ENCODE assay signal across 15 cellular contexts in genomic region chr6:49666930-49667369, GRCh38. TPM values are rescaled to one million over a fixed set of nuclear protein-coding genes. Genes with fewer than 3 reads are reported as not detected.
DNase-seq lines count a peak whose midpoint lies in the region; ATAC-seq, FAIRE-seq and TF ChIP-seq lines count a peak whose summit lies in the region.
"Had no signal": no experiment of that assay in that cellular context is flagged by ENCODE, and none has a peak within 500 bp of the region (broad histone marks: within the 10 kb centered on the region; RNA-seq: fewer than 3 reads in every experiment).

No MANE protein-coding gene starts in this region.

- H2AFZ ChIP-seq in PC-3 (ENCODE audit: low read length) (no peak overlapping the region), trophoblast cell (ENCODE audit: insufficient read depth, low read length, poor library complexity) (no peak overlapping the region)

- H3K4ac ChIP-seq in trophoblast cell (ENCODE audit: low read depth, low read length), result no peak overlapping the region

- no peak for ATAC-seq in PC-3
- no peak for ATAC-seq in activated CD4-positive, CD25-positive, alpha-beta regulatory T cell treated with anti-CD3 and anti-CD28 coated beads, Interleukin-2, amount 50 U/mL, for 24 hours

- H3K27ac ChIP-seq in PC-3 (ENCODE audit: low read length) (no peak overlapping the region), VCaP (peak overlapping the region; percentile 89), trophoblast cell (ENCODE audit: low read depth, low read length) (no peak overlapping the region)
- H3K27ac ChIP-seq: SJCRH30 had no signal

- H3K4me2 ChIP-seq in PC-3 (ENCODE audit: low read length), result peak overlapping the region; percentile 48
- no peak overlapping the region for H3K4me2 ChIP-seq in trophoblast cell (ENCODE audit: low read length)

- TF ChIP-seq CTCF in PC-3 (conservative IDR thresholded peaks at IDR 0.05; ENCODE audit: low read depth, low read length) (no peak), VCaP (conservative IDR thresholded peaks at IDR 0.05) (no peak)

- H3K27me3 ChIP-seq in PC-3 (ENCODE audit: low read length) (no peaks in the 10 kb centered on the region), trophoblast cell (ENCODE audit: insufficient read depth, low read length) (no peaks in the 10 kb centered on the region)
- H3K27me3 ChIP-seq: SJCRH30 had no signal

- WGBS in trophoblast cell (ENCODE audit: extremely low coverage, insufficient coverage, insufficient read length), result no CpG with 5 or more reads among the region's 1 CpG

- peak overlapping the region; percentile 83 for H2BK120ac ChIP-seq in trophoblast cell (ENCODE audit: insufficient read depth, low read length, poor library complexity)

- no peak overlapping the region for H4K12ac ChIP-seq in trophoblast cell (ENCODE audit: low read depth, low read length)

- peak overlapping the region; percentile 76 for H2BK12ac ChIP-seq in trophoblast cell (ENCODE audit: low read length)

- no peak overlapping the region for H3K14ac ChIP-seq in trophoblast cell (ENCODE audit: low read length)

- no peak overlapping the region for H2BK5ac ChIP-seq in trophoblast cell (ENCODE audit: low read depth, low read length, poor library complexity)

- no peaks in the 10 kb centered on the region for H4K20me1 ChIP-seq in PC-3 (ENCODE audit: low read length)

- H3K9me3 ChIP-seq in PC-3 (ENCODE audit: low read length), result no peaks in the 10 kb centered on the region
- H3K9me3 ChIP-seq in trophoblast cell (ENCODE audit: insufficient read depth, low read depth, low read length), result no peaks in the 10 kb centered on the region
- H3K9me3 ChIP-seq: SJCRH30 had no signal

- H3K4me3 ChIP-seq in PC-3 (ENCODE audit: low read length) (no peak overlapping the region), trophoblast cell (ENCODE audit: low read depth, low read length) (no peak overlapping the region)
- H3K4me3 ChIP-seq: SJCRH30 had no signal

- no peak overlapping the region for H2AK5ac ChIP-seq in trophoblast cell (ENCODE audit: low read length)

- H3K18ac ChIP-seq in trophoblast cell (ENCODE audit: low read length), result no peak overlapping the region

- H3K36me3 ChIP-seq in PC-3 (ENCODE audit: low read depth, low read length) (no peaks in the 10 kb centered on the region), trophoblast cell (ENCODE audit: control insufficient read depth in 1 of 2, insufficient read depth in 2 of 2, low read length in 2 of 2) (no peaks in the 10 kb centered on the region)
- H3K36me3 ChIP-seq: SJCRH30 had no signal

- peak; percentile 13 for FAIRE-seq in HTR-8/SVneo (lab: Jason Lieb, UNC)

- CTCF ChIA-PET in PC-3 (lab: Charles Lee), result no interaction called here

- H4K91ac ChIP-seq in trophoblast cell (ENCODE audit: low read depth, low read length), result peak overlapping the region; percentile 55

- no peak overlapping the region for H4K8ac ChIP-seq in trophoblast cell (ENCODE audit: low read depth, low read length)

- no TSS peak for BruUV-seq in PC-3 (replicated peaks; lab: Mats Ljungman, UMichigan)

- no peak for DNase-seq in HTR-8/SVneo (ENCODE audit: insufficient read length, low spot score)
- DNase-seq in PC-3, result no peak
- no peak for DNase-seq in trophoblast cell
- DNase-seq in NOMO-1 (lab: John Stamatoyannopoulos, UW; ENCODE audit: unreplicated experiment in 2 of 2), result no peak
- DNase-seq in activated gamma-delta T cell (lab: John Stamatoyannopoulos, UW), result no peak
- DNase-seq: HCEC 1CT, MV-4-11, NCI-H146, NCI-H2107, RPMI8226, SJCRH30 had no signal

- H3K9me2 ChIP-seq in PC-3 (replicated peaks; ENCODE audit: low read length), result no peaks in the 10 kb centered on the region

- peaks cover 6% of the 10 kb centered on the region for H3F3A ChIP-seq in PC-3 (ENCODE audit: low read length, unreplicated experiment)

- intact Hi-C loops in PC-3 (cut with micrococcal nuclease), result no loop called here

- H3K4me1 ChIP-seq in PC-3 (ENCODE audit: insufficient read depth, low read length) (peaks cover 25% of the 10 kb centered on the region), trophoblast cell (ENCODE audit: control insufficient read depth in 1 of 2, insufficient read depth in 2 of 2, low read length in 2 of 2) (no peaks in the 10 kb centered on the region)
- H3K4me1 ChIP-seq: SJCRH30 had no signal

- H3K79me1 ChIP-seq in trophoblast cell (ENCODE audit: low read length), result no peaks in the 10 kb centered on the region

- POLR2A ChIA-PET in PC-3 (lab: Charles Lee; ENCODE audit: unreplicated experiment), result no interaction called here

- H3K79me2 ChIP-seq in PC-3 (ENCODE audit: low read length), result no peaks in the 10 kb centered on the region
- H3K79me2 ChIP-seq in trophoblast cell (ENCODE audit: control insufficient read depth, insufficient read depth, low read length, poor library complexity), result no peaks in the 10 kb centered on the region

- H3K9ac ChIP-seq in PC-3 (ENCODE audit: low read length), result no peak overlapping the region
- H3K9ac ChIP-seq in trophoblast cell (ENCODE audit: low read length), result no peak overlapping the region

- H3K23ac ChIP-seq in trophoblast cell (ENCODE audit: low read length), result no peak overlapping the region

RNA-seq across cellular contexts. Expression of gene RHAG, which starts 30.3 kb away (rescaled TPM):
- total RNA-seq in PC-3 (2014; rRNA removed), result not detected in 2 replicates
- polyA plus RNA-seq in trophoblast cell (2013), result not detected in 2 replicates
- total RNA-seq: SJCRH30 had no signal
- polyA plus RNA-seq: AG04450, BJ had no signal

RNA-seq across cellular contexts. Expression of gene CRISP2, which starts 46.4 kb away (rescaled TPM):
- total RNA-seq in PC-3 (2014; rRNA removed), result not detected in 2 replicates
- not detected in 2 replicates for polyA plus RNA-seq in trophoblast cell (2013)
- total RNA-seq: SJCRH30 had no signal
- polyA plus RNA-seq: AG04450, BJ had no signal
